In genomic region chr11:70572974-70573260, GRCh38 we compare ENCODE assay signal across 17 cellular contexts.
DNase-seq lines count a peak whose midpoint lies in the region; ATAC-seq and TF ChIP-seq lines count a peak whose summit lies in the region.
"Had no signal": no experiment of that assay in that cellular context is flagged by ENCODE, and none has a peak within 500 bp of the region (broad histone marks: within the 10 kb centered on the region; RNA-seq: fewer than 3 reads in every experiment).

No MANE protein-coding gene starts in this region.

- ATAC-seq in mucosa of descending colon, result no peak
- no peak for ATAC-seq in upper lobe of right lung
- no peak for ATAC-seq in naive thymus-derived CD4-positive, alpha-beta T cell
- ATAC-seq: GM12878 had no signal

- DNase-seq in CD14-positive monocyte (ENCODE audit: low spot score), result peak; percentile 19
- peak; percentile 24 for DNase-seq in endodermal cell
- peak in 2 of 3 donors; percentile 7 to 20 for DNase-seq in mucosa of descending colon
- DNase-seq in upper lobe of right lung, result peak; percentile 27
- DNase-seq in anterior cingulate cortex (lab: John Stamatoyannopoulos, UW), result no peak
- no peak for DNase-seq in naive thymus-derived CD4-positive, alpha-beta T cell
- no peak for DNase-seq in NCI-H2227 treated with DMSO at 0.1 percent for 48 hours (lab: John Stamatoyannopoulos, UW)
- DNase-seq: 8988T; Calu3; CD4-positive, alpha-beta T cell; DMS 273 treated with DMSO at 0.1 percent for 48 hours; DMS79; GOT3; H9; IMR-90 had no signal

- H3K36me3 Mint-ChIP-seq in CD14-positive monocyte, result no peaks in the 10 kb centered on the region
- no peaks in the 10 kb centered on the region for H3K36me3 Mint-ChIP-seq in endodermal cell (ENCODE audit: low read depth)
- no peaks in the 10 kb centered on the region for H3K36me3 Mint-ChIP-seq in naive thymus-derived CD4-positive, alpha-beta T cell

- H3K36me3 ChIP-seq in endodermal cell (ENCODE audit: control insufficient read depth, insufficient read depth, low read length) (no peaks in the 10 kb centered on the region), mucosa of descending colon (ENCODE audit: low read depth) (no peaks in the 10 kb centered on the region), upper lobe of right lung (no peaks in the 10 kb centered on the region)
- no peaks in the 10 kb centered on the region for H3K36me3 ChIP-seq in naive thymus-derived CD4-positive, alpha-beta T cell (ENCODE audit: control insufficient read depth in 2 of 3, insufficient read depth in 3 of 3, low read length in 3 of 3)
- H3K36me3 ChIP-seq: BLaER1 treated with 17β-estradiol and CSF1 and Interleukin-3, amounts not matched to agents 10 nM and 100 nM had no signal

- H3K27me3 ChIP-seq in endodermal cell (ENCODE audit: control insufficient read depth, insufficient read depth, low read length, poor library complexity, severe bottlenecking) (no peaks in the 10 kb centered on the region), upper lobe of right lung (no peaks in the 10 kb centered on the region)
- no peaks in the 10 kb centered on the region for H3K27me3 ChIP-seq in naive thymus-derived CD4-positive, alpha-beta T cell (ENCODE audit: control insufficient read depth in 2 of 2, insufficient read depth in 2 of 2, low read length in 2 of 2)
- H3K27me3 ChIP-seq: BLaER1 treated with 17β-estradiol and CSF1 and Interleukin-3, amounts not matched to agents 10 nM and 100 nM had no signal

- H3K27ac Mint-ChIP-seq in CD14-positive monocyte (no peak overlapping the region), endodermal cell (no peak overlapping the region)
- no peak overlapping the region for H3K27ac Mint-ChIP-seq in naive thymus-derived CD4-positive, alpha-beta T cell
- H3K27ac Mint-ChIP-seq: CD4-positive, alpha-beta T cell; H9 had no signal

- H3K9me3 ChIP-seq in endodermal cell (ENCODE audit: control insufficient read depth, low read length) (no peaks in the 10 kb centered on the region), mucosa of descending colon (no peaks in the 10 kb centered on the region), upper lobe of right lung (no peaks in the 10 kb centered on the region)
- no peaks in the 10 kb centered on the region for H3K9me3 ChIP-seq in naive thymus-derived CD4-positive, alpha-beta T cell (ENCODE audit: control insufficient read depth in 2 of 3, low read length in 3 of 3)
- H3K9me3 ChIP-seq: BLaER1 treated with 17β-estradiol and CSF1 and Interleukin-3, amounts not matched to agents 10 nM and 100 nM had no signal

- intact Hi-C loops in CD14-positive monocyte (cut with micrococcal nuclease) (no loop called here), mucosa of descending colon (cut with DNase I, micrococcal nuclease) (no loop called here), upper lobe of right lung (cut with DNase I) (no loop called here)
- intact Hi-C loops in naive thymus-derived CD4-positive, alpha-beta T cell (cut with micrococcal nuclease), result no loop called here

- peaks cover 13% of the 10 kb centered on the region for H3K4me1 Mint-ChIP-seq in CD14-positive monocyte
- H3K4me1 Mint-ChIP-seq in endodermal cell, result peaks cover 3% of the 10 kb centered on the region
- H3K4me1 Mint-ChIP-seq in naive thymus-derived CD4-positive, alpha-beta T cell, result peaks cover 0 to 5% (median 0%) of the 10 kb centered on the region in 7 donors

- CTCF ChIA-PET in naive thymus-derived CD4-positive, alpha-beta T cell (lab: Charles Lee), result no interaction called here

- H3K9ac ChIP-seq in endodermal cell (ENCODE audit: extremely low read depth, low read length, poor library complexity, severe bottlenecking), result no peak overlapping the region
- H3K9ac ChIP-seq: BLaER1 treated with 17β-estradiol and CSF1 and Interleukin-3, amounts not matched to agents 10 nM and 100 nM had no signal

- POLR2A ChIA-PET in naive thymus-derived CD4-positive, alpha-beta T cell (lab: Charles Lee), result no interaction called here

- H3K4me3 ChIP-seq in endodermal cell (ENCODE audit: low read length), result no peak overlapping the region
- H3K4me3 ChIP-seq in mucosa of descending colon, result no peak overlapping the region
- H3K4me3 ChIP-seq in upper lobe of right lung, result no peak overlapping the region
- no peak overlapping the region for H3K4me3 ChIP-seq in naive thymus-derived CD4-positive, alpha-beta T cell (ENCODE audit: low read length)
- H3K4me3 ChIP-seq: BLaER1 treated with 17β-estradiol and CSF1 and Interleukin-3, amounts not matched to agents 10 nM and 100 nM; GM12878 had no signal

- H3K4me3 Mint-ChIP-seq in CD14-positive monocyte (no peak overlapping the region), endodermal cell (no peak overlapping the region)
- no peak overlapping the region for H3K4me3 Mint-ChIP-seq in naive thymus-derived CD4-positive, alpha-beta T cell
- H3K4me3 Mint-ChIP-seq: CD4-positive, alpha-beta T cell; H9 had no signal

- H3K4me1 ChIP-seq in endodermal cell (ENCODE audit: control insufficient read depth, insufficient read depth, low read length) (peaks cover under 1% of the 10 kb centered on the region), mucosa of descending colon (ENCODE audit: low read depth) (peaks cover 2% of the 10 kb centered on the region), upper lobe of right lung (peaks cover 8% of the 10 kb centered on the region)
- no peaks in the 10 kb centered on the region for H3K4me1 ChIP-seq in naive thymus-derived CD4-positive, alpha-beta T cell (ENCODE audit: control insufficient read depth in 2 of 2, insufficient read depth in 2 of 2, low read length in 2 of 2)

- H3K27me3 Mint-ChIP-seq in CD14-positive monocyte (ENCODE audit: low read depth in 3 of 3) (peaks cover 3 to 17% (median 6%) of the 10 kb centered on the region in 3 donors), endodermal cell (ENCODE audit: insufficient read depth) (no peaks in the 10 kb centered on the region)
- peaks cover 0 to 42% (median 9%) of the 10 kb centered on the region in 5 donors for H3K27me3 Mint-ChIP-seq in naive thymus-derived CD4-positive, alpha-beta T cell

- H3K27ac ChIP-seq in endodermal cell (ENCODE audit: low read depth, low read length) (no peak overlapping the region), upper lobe of right lung (no peak overlapping the region)
- no peak overlapping the region for H3K27ac ChIP-seq in naive thymus-derived CD4-positive, alpha-beta T cell (ENCODE audit: low read depth, low read length)
- H3K27ac ChIP-seq: BLaER1 treated with 17β-estradiol and CSF1 and Interleukin-3, amounts not matched to agents 10 nM and 100 nM had no signal

- H3K9me3 Mint-ChIP-seq in CD14-positive monocyte (peaks cover 0 to 6% (median 0%) of the 10 kb centered on the region in 7 donors), endodermal cell (no peaks in the 10 kb centered on the region)
- peaks cover 0 to 3% (median 0%) of the 10 kb centered on the region in 11 donors for H3K9me3 Mint-ChIP-seq in naive thymus-derived CD4-positive, alpha-beta T cell
- H3K9me3 Mint-ChIP-seq: CD4-positive, alpha-beta T cell; H9 had no signal

- 93 to 96% methylated on average over 12 to 16 of the region's 18 CpGs for WGBS in endodermal cell (ENCODE audit: insufficient coverage in 1 of 2, insufficient read length in 1 of 2), 2 experiments

- TF ChIP-seq CTCF in CD14-positive monocyte (IDR thresholded peaks at IDR 0.05) (no peak), endodermal cell (conservative IDR thresholded peaks at IDR 0.05) (no peak), mucosa of descending colon (IDR thresholded peaks at IDR 0.05) (no peak), upper lobe of right lung (IDR thresholded peaks at IDR 0.05) (no peak)

Comparison
In these comparisons a context has a peak if more than half of its experiments do, and no peak if none do; other contexts are left out.
1. DNase-seq: peak in CD14-positive monocyte (single experiment), endodermal cell (single experiment), mucosa of descending colon (2 of 3) and upper lobe of right lung (single experiment); none in anterior cingulate cortex (0 of 58), naive thymus-derived CD4-positive, alpha-beta T cell (0 of 9) and NCI-H2227 treated with DMSO at 0.1 percent for 48 hours (single experiment).